ENCODE assay signal across 13 cellular contexts in the genomic region with DNA sequence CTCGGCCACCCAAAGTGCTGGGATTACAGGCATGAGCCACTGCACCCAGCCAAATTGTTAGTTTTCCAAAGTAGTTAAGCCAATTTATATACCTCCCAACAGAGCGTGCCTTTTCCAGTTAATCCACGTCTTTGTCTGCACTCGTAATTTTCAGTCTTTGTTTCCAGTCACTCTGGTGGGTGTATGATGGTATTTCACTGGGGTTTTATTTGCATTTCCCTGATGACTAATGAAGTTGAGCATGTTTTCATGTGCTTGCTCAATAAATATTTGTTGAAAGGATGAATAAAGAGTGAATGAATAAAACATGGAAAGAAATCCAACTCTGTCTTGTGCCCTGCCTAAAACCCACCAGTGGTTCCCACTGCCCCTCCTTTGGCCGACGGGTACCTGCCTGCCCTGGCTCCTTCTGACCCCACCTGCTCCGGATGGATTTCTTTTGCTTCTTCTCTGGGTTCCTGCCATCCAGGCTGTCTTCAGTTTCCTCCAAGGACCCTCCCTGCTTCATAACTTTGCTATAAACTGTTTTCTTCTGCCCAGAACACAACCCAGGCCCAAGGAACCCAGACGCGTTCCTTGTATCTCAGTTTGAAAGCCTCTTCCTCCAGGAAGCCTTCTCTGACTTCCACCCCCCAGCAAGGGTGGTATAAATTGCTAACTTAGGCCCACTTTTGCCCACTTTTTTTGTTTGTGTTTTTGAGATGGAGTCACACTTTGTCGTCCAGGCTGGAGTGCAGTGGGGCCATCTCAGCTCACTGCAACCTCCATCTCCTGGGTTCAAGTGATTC. TPM values are rescaled to one million over a fixed set of nuclear protein-coding genes. Genes with fewer than 3 reads are reported as not detected.
DNase-seq lines count a peak whose midpoint lies in the region; ATAC-seq and TF ChIP-seq lines count a peak whose summit lies in the region.
"Had no signal": no experiment of that assay in that cellular context is flagged by ENCODE, and none has a peak within 500 bp of the region (broad histone marks: within the 10 kb centered on the region; RNA-seq: fewer than 3 reads in every experiment).

No MANE protein-coding gene starts in this region.

- no peaks in the 10 kb centered on the region for H3K27me3 ChIP-seq in osteoblast (ENCODE audit: insufficient read depth, low read length)
- H3K27me3 ChIP-seq: uterus had no signal

- TF ChIP-seq CTCF in cardiac fibroblast (IDR thresholded peaks at IDR 0.05; ENCODE audit: low read depth, low read length) (peak; percentile 7), osteoblast (IDR thresholded peaks at IDR 0.05; ENCODE audit: extremely low read depth, low read depth, low read length) (no peak)

- H2AFZ ChIP-seq in osteoblast (ENCODE audit: low read length), result peak overlapping the region; percentile 78

- H3K4me2 ChIP-seq in osteoblast (ENCODE audit: insufficient read depth, low read length), result peak overlapping the region; percentile 68

- ATAC-seq in HG03095 (IDR thresholded peaks at IDR 0.05; ENCODE audit: unreplicated experiment) (no peak), GM18873 (IDR thresholded peaks at IDR 0.05; ENCODE audit: low FRiP score, unreplicated experiment) (no peak), HG02970 (IDR thresholded peaks at IDR 0.05; ENCODE audit: low FRiP score, unreplicated experiment) (no peak)

- peak overlapping the region; percentile 81 for H3K27ac ChIP-seq in osteoblast (ENCODE audit: low read depth, low read length)
- H3K27ac ChIP-seq: uterus had no signal

- H3K4me1 ChIP-seq in osteoblast (ENCODE audit: insufficient read depth, low read length), result peaks cover 24% of the 10 kb centered on the region

- no peaks in the 10 kb centered on the region for H3K9me3 ChIP-seq in osteoblast (ENCODE audit: low read depth, low read length)
- H3K9me3 ChIP-seq: uterus had no signal

- peaks cover 3% of the 10 kb centered on the region for H4K20me1 ChIP-seq in osteoblast (ENCODE audit: insufficient read depth, low read length)

- DNase-seq in DMS53 (lab: John Stamatoyannopoulos, UW) (peak; percentile 64), LoVo (ENCODE audit: low spot score) (peak; percentile 55), cardiac fibroblast (ENCODE audit: low read depth in 2 of 2) (peak; percentile 76 to 85), osteoblast (ENCODE audit: insufficient read length, low spot score, missing footprints) (peak; percentile 87), cerebellum (ENCODE audit: low spot score) (no peak)
- DNase-seq: activated effector memory CD4-positive, alpha-beta T cell treated with anti-CD3 and anti-CD28 coated beads, Interleukin-2, amount 50 U/mL, for 16 hours; midbrain; NCI-H2081 treated with DMSO at 0.1 percent for 48 hours; stimulated activated CD4-positive, alpha-beta T cell treated with anti-CD3 and anti-CD28 coated beads, Interleukin-4, amount 100 ng/mL, for 4 hours; uterus had no signal

- H3K36me3 ChIP-seq in osteoblast (ENCODE audit: insufficient read depth, low read length), result no peaks in the 10 kb centered on the region
- H3K36me3 ChIP-seq: uterus had no signal

- H3K4me3 ChIP-seq in cardiac fibroblast (replicated peaks in 1 of 2; ENCODE audit: low read depth in 2 of 2, low read length in 2 of 2) (no peak overlapping the region), osteoblast (ENCODE audit: insufficient read depth, low read length) (peak overlapping the region; percentile 19)
- H3K4me3 ChIP-seq: uterus had no signal

- peaks cover 23% of the 10 kb centered on the region for H3K79me2 ChIP-seq in osteoblast (ENCODE audit: insufficient read depth, low read length)

RNA-seq across cellular contexts. Expression of a gene that starts 3.0 kb away (rescaled TPM):
- total RNA-seq in osteoblast (33.7 and 37.7 TPM in 2 replicates), cerebellum (12.5 TPM)

RNA-seq across cellular contexts. Expression of a gene that starts 58.0 kb away (rescaled TPM):
- total RNA-seq in osteoblast (41.3 and 48.9 TPM in 2 replicates), cerebellum (20.7 TPM)
